Comparison of ENCODE assay signal across 11 cellular contexts in the genomic region with DNA sequence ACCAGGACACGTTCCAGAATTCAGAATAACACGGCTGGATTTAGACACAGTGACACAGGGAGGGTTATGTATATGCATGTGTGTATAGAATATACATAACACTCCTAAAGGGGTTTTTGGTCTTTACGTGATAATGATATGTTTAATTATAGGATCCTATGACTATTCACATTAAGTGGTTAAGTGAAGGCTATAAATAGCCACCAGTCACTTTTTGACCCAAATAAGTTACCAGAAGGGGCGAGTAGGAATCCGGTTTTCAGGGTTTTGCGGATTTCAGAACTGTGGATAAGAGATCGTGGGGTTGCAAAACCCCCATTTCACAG. TPM values are rescaled to one million over a fixed set of nuclear protein-coding genes. Genes with fewer than 3 reads are reported as not detected.
DNase-seq lines count a peak whose midpoint lies in the region; ATAC-seq and TF ChIP-seq lines count a peak whose summit lies in the region.
"Had no signal": no experiment of that assay in that cellular context is flagged by ENCODE, and none has a peak within 500 bp of the region (broad histone marks: within the 10 kb centered on the region; RNA-seq: fewer than 3 reads in every experiment).

No MANE protein-coding gene starts in this region.

- H3K4me3 Mint-ChIP-seq in activated CD4-positive, alpha-beta T cell treated with anti-CD3 and anti-CD28 coated beads, Interleukin-2, amount 10 ng/mL, durations not matched to agents 24 days and 14 days, result peak overlapping the region; percentile 47

- TF ChIP-seq CTCF in WERI-Rb-1 (IDR thresholded peaks at IDR 0.05; ENCODE audit: low read depth, low read length), result no peak

- no peak overlapping the region for H3K27ac ChIP-seq in WERI-Rb-1
- peak overlapping the region; percentile 49 for H3K27ac ChIP-seq in layer of hippocampus (ENCODE audit: low read depth, low read length)
- peak overlapping the region; percentile 47 for H3K27ac ChIP-seq in substantia nigra (ENCODE audit: low read depth, low read length, poor library complexity, severe bottlenecking)
- H3K27ac ChIP-seq: cardiac muscle cell had no signal

- intact Hi-C loops in activated CD4-positive, alpha-beta T cell treated with anti-CD3 and anti-CD28 coated beads, Interleukin-2, amount 10 ng/mL, durations not matched to agents 24 days and 14 days (cut with micrococcal nuclease), result loop anchor here (1.0 kb wide), 1 partner anchor 9 kb away; the partner anchor contains the start of gene SHFL

- H3K4me3 ChIP-seq in WERI-Rb-1 (ENCODE audit: low read depth, low read length), result peak overlapping the region; percentile 35

- peaks cover 41% of the 10 kb centered on the region for H3K36me3 Mint-ChIP-seq in activated CD4-positive, alpha-beta T cell treated with anti-CD3 and anti-CD28 coated beads, Interleukin-2, amount 10 ng/mL, durations not matched to agents 24 days and 14 days (ENCODE audit: low read depth)

- peaks cover 19% of the 10 kb centered on the region for H3K4me1 Mint-ChIP-seq in activated CD4-positive, alpha-beta T cell treated with anti-CD3 and anti-CD28 coated beads, Interleukin-2, amount 10 ng/mL, durations not matched to agents 24 days and 14 days

- no peak for ATAC-seq in HG02973 (IDR thresholded peaks at IDR 0.05; ENCODE audit: unreplicated experiment)

- no peaks in the 10 kb centered on the region for H3K27me3 ChIP-seq in WERI-Rb-1 (ENCODE audit: insufficient read depth, low read depth, severe bottlenecking)
- H3K27me3 ChIP-seq in layer of hippocampus (ENCODE audit: control insufficient read depth, insufficient read depth, low read length), result no peaks in the 10 kb centered on the region
- H3K27me3 ChIP-seq: thyroid gland had no signal

- H3K9me3 ChIP-seq in WERI-Rb-1 (ENCODE audit: severe bottlenecking), result no peaks in the 10 kb centered on the region
- H3K9me3 ChIP-seq: thyroid gland had no signal

- no peaks in the 10 kb centered on the region for H3K27me3 Mint-ChIP-seq in activated CD4-positive, alpha-beta T cell treated with anti-CD3 and anti-CD28 coated beads, Interleukin-2, amount 10 ng/mL, durations not matched to agents 24 days and 14 days

- H3K27ac Mint-ChIP-seq in activated CD4-positive, alpha-beta T cell treated with anti-CD3 and anti-CD28 coated beads, Interleukin-2, amount 10 ng/mL, durations not matched to agents 24 days and 14 days, result peak overlapping the region; percentile 58

- DNase-seq in activated CD4-positive, alpha-beta T cell treated with anti-CD3 and anti-CD28 coated beads, Interleukin-2, amount 10 ng/mL, durations not matched to agents 24 days and 14 days, result no peak
- DNase-seq in activated CD4-positive, alpha-beta T cell treated with anti-CD3 and anti-CD28 coated beads for 4 hours, result no peak
- no peak for DNase-seq in WERI-Rb-1
- no peak for DNase-seq in substantia nigra (lab: John Stamatoyannopoulos, UW)
- no peak for DNase-seq in NCI-H345 (lab: John Stamatoyannopoulos, UW)
- DNase-seq in NCI-H2171 treated with DMSO at 0.1 percent for 48 hours (lab: John Stamatoyannopoulos, UW), result no peak
- DNase-seq: KG1 had no signal

- H3K36me3 ChIP-seq in WERI-Rb-1, result no peaks in the 10 kb centered on the region
- H3K36me3 ChIP-seq: cardiac muscle cell, thyroid gland had no signal

- no peaks in the 10 kb centered on the region for H3K9me3 Mint-ChIP-seq in activated CD4-positive, alpha-beta T cell treated with anti-CD3 and anti-CD28 coated beads, Interleukin-2, amount 10 ng/mL, durations not matched to agents 24 days and 14 days

RNA-seq across cellular contexts. Expression of gene ANGPTL6, which starts 6.9 kb away (rescaled TPM):
- 9.9 and 11.4 TPM in 2 replicates for total RNA-seq in activated CD4-positive, alpha-beta T cell treated with anti-CD3 and anti-CD28 coated beads, Interleukin-2, amount 10 ng/mL, durations not matched to agents 24 days and 14 days

RNA-seq across cellular contexts. Expression of gene SHFL, which starts 9.5 kb away (rescaled TPM):
- total RNA-seq in activated CD4-positive, alpha-beta T cell treated with anti-CD3 and anti-CD28 coated beads, Interleukin-2, amount 10 ng/mL, durations not matched to agents 24 days and 14 days, result 56.0 and 60.5 TPM in 2 replicates

RNA-seq across cellular contexts. Expression of gene PPAN, which starts 10.6 kb away (rescaled TPM):
- total RNA-seq in activated CD4-positive, alpha-beta T cell treated with anti-CD3 and anti-CD28 coated beads, Interleukin-2, amount 10 ng/mL, durations not matched to agents 24 days and 14 days, result 222 and 232 TPM in 2 replicates

RNA-seq across cellular contexts. Expression of gene P2RY11, which starts 15.9 kb away (rescaled TPM):
- total RNA-seq in activated CD4-positive, alpha-beta T cell treated with anti-CD3 and anti-CD28 coated beads, Interleukin-2, amount 10 ng/mL, durations not matched to agents 24 days and 14 days, result 61.1 and 62.5 TPM in 2 replicates

RNA-seq across cellular contexts. Expression of gene EIF3G, which starts 24.1 kb away (rescaled TPM):
- total RNA-seq in activated CD4-positive, alpha-beta T cell treated with anti-CD3 and anti-CD28 coated beads, Interleukin-2, amount 10 ng/mL, durations not matched to agents 24 days and 14 days, result 335 and 341 TPM in 2 replicates
